22 cellular contexts compared by ENCODE assay signal in the genomic region with DNA sequence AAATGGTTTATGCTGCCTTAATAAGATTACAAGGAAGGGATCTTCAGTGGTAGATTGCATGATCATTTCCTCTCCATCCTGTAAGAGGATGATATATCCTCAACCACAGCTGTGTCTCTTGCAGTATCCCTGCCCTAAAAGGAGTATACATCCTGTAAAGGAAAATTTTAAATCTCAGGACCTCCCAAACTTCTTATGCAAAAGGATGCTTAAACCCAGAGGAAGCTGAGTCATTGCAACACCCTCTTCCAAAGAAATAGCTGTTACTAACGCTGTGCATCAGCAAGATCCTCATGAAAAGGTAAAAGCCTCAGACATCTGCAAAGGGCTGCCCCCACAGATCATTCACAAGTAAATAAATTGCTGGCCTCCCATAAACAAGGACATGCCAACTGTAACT.
"Had no signal": no experiment of that assay in that cellular context is flagged by ENCODE, and none has a peak within 500 bp of the region (broad histone marks: within the 10 kb centered on the region; RNA-seq: fewer than 3 reads in every experiment).

No MANE protein-coding gene starts in this region.

- DNase-seq: activated CD8-positive, alpha-beta memory T cell treated with anti-CD3 and anti-CD28 coated beads for 24 hours; activated CD8-positive, alpha-beta memory T cell treated with anti-CD3 and anti-CD28 coated beads, Interleukin-2, amount 50 U/mL, for 4 hours; activated naive CD4-positive, alpha-beta T cell; activated T-cell treated with anti-CD3 and anti-CD28 coated beads, Interleukin-2, amount 50 U/mL, for 24 hours; amygdala; effector CD4-positive, alpha-beta T cell; erythroblast; gastrocnemius medialis; left colon; naive thymus-derived CD8-positive, alpha-beta T cell; stimulated activated CD4-positive, alpha-beta T cell treated with anti-CD3 and anti-CD28 coated beads, Interleukin-15, amount 100 ng/mL, for 24 hours; stimulated activated CD8-positive, alpha-beta memory T cell treated with anti-CD3 and anti-CD28 coated beads, Interleukin-4, amount 100 ng/mL, for 48 hours; stimulated activated naive B cell treated with anti-CD40 and anti-IgM and Interleukin-4, amounts not matched to agents 10 μg/mL and 1 μg/mL and 100 μg/mL, for 72 hours; T-helper 1 cell; testis; trophoblast cell; uterus had no signal

- H3K27ac Mint-ChIP-seq: activated naive CD8-positive, alpha-beta T cell; activated T-cell treated with anti-CD3 and anti-CD28 coated beads, Interleukin-2, amount 50 U/mL, for 24 hours; activated T-helper 2 cell treated with anti-CD3 and anti-CD28 coated beads, Interferon-gamma antibody, Interleukin-2, Interleukin-4, amounts not matched to agents 10 μg/mL and 5 μg/mL and 100 μg/mL, durations not matched to agents 14 hours and 24 hours and 36 hours; naive thymus-derived CD8-positive, alpha-beta T cell; stimulated activated naive B cell treated with anti-CD40 and anti-IgM and Interleukin-4, amounts not matched to agents 10 μg/mL and 1 μg/mL and 100 μg/mL, for 72 hours; WTC11 had no signal

- H3K27ac ChIP-seq: gastrocnemius medialis, testis, uterus had no signal

- H3K36me3 Mint-ChIP-seq: activated naive CD8-positive, alpha-beta T cell; naive thymus-derived CD8-positive, alpha-beta T cell; stimulated activated naive B cell treated with anti-CD40 and anti-IgM and Interleukin-4, amounts not matched to agents 10 μg/mL and 1 μg/mL and 100 μg/mL, for 72 hours; WTC11 had no signal

- ATAC-seq: gastrocnemius medialis; left colon; naive thymus-derived CD8-positive, alpha-beta T cell; sciatic nerve; stimulated activated naive B cell treated with anti-CD40 and anti-IgM and Interleukin-4, amounts not matched to agents 10 μg/mL and 1 μg/mL and 100 μg/mL, for 72 hours; WTC11 had no signal

- H3K27me3 Mint-ChIP-seq: activated naive CD8-positive, alpha-beta T cell; activated T-cell treated with anti-CD3 and anti-CD28 coated beads, Interleukin-2, amount 50 U/mL, for 24 hours; naive thymus-derived CD8-positive, alpha-beta T cell; stimulated activated naive B cell treated with anti-CD40 and anti-IgM and Interleukin-4, amounts not matched to agents 10 μg/mL and 1 μg/mL and 100 μg/mL, for 72 hours had no signal

- H3K9me3 Mint-ChIP-seq: activated T-helper 2 cell treated with anti-CD3 and anti-CD28 coated beads, Interferon-gamma antibody, Interleukin-2, Interleukin-4, amounts not matched to agents 10 μg/mL and 5 μg/mL and 100 μg/mL, durations not matched to agents 14 hours and 24 hours and 36 hours; stimulated activated naive B cell treated with anti-CD40 and anti-IgM and Interleukin-4, amounts not matched to agents 10 μg/mL and 1 μg/mL and 100 μg/mL, for 72 hours; WTC11 had no signal

- H3K4me1 Mint-ChIP-seq: naive thymus-derived CD8-positive, alpha-beta T cell; stimulated activated naive B cell treated with anti-CD40 and anti-IgM and Interleukin-4, amounts not matched to agents 10 μg/mL and 1 μg/mL and 100 μg/mL, for 72 hours had no signal

- H3K4me3 ChIP-seq: gastrocnemius medialis, smooth muscle cell, testis, uterus had no signal

- H3K4me3 Mint-ChIP-seq: activated naive CD8-positive, alpha-beta T cell; activated T-cell treated with anti-CD3 and anti-CD28 coated beads, Interleukin-2, amount 50 U/mL, for 24 hours; naive thymus-derived CD8-positive, alpha-beta T cell; stimulated activated naive B cell treated with anti-CD40 and anti-IgM and Interleukin-4, amounts not matched to agents 10 μg/mL and 1 μg/mL and 100 μg/mL, for 72 hours; WTC11 had no signal
